In genomic region chr1:28751315-28752056, GRCh38 we compare ENCODE assay signal across 12 cellular contexts. TPM values are rescaled to one million over a fixed set of nuclear protein-coding genes. Genes with fewer than 3 reads are reported as not detected.
DNase-seq lines count a peak whose midpoint lies in the region; ATAC-seq and TF ChIP-seq lines count a peak whose summit lies in the region.
"Had no signal": no experiment of that assay in that cellular context is flagged by ENCODE, and none has a peak within 500 bp of the region (broad histone marks: within the 10 kb centered on the region; RNA-seq: fewer than 3 reads in every experiment).

No MANE protein-coding gene starts in this region.

- H3K4me3 ChIP-seq in OCI-LY7 (ENCODE audit: low read depth, low read length, poor library complexity, severe bottlenecking) (no peak overlapping the region), left lung (no peak overlapping the region)
- H3K4me3 ChIP-seq: HAP-1 had no signal

- no peak overlapping the region for H2AFZ ChIP-seq in OCI-LY7 (ENCODE audit: low read length)

- CTCF ChIA-PET in OCI-LY7 (lab: Charles Lee; ENCODE audit: unreplicated experiment) = no interaction called here

- H3K27ac Mint-ChIP-seq in naive B cell = peak overlapping the region in 4 of 6 donors; percentile 2 to 84 (median 50)
- H3K27ac Mint-ChIP-seq: activated CD4-positive, alpha-beta memory T cell treated with anti-CD3 and anti-CD28 coated beads for 36 hours had no signal

- H3K4me3 Mint-ChIP-seq in naive B cell = no peak overlapping the region
- H3K4me3 Mint-ChIP-seq: activated CD4-positive, alpha-beta memory T cell treated with anti-CD3 and anti-CD28 coated beads for 36 hours had no signal

- no peak for TF ChIP-seq CTCF in OCI-LY7 (conservative IDR thresholded peaks at IDR 0.05; ENCODE audit: low read length)
- no peak for TF ChIP-seq CTCF in left lung (IDR thresholded peaks at IDR 0.05)

- peaks cover 100% of the 10 kb centered on the region for H3K36me3 ChIP-seq in OCI-LY7 (ENCODE audit: insufficient read depth, low read length)
- peaks cover 0 to 40% of the 10 kb centered on the region in 2 donors for H3K36me3 ChIP-seq in left lung

- H3K27me3 ChIP-seq in left lung = no peaks in the 10 kb centered on the region

- no peaks in the 10 kb centered on the region for H3K27me3 Mint-ChIP-seq in naive B cell
- H3K27me3 Mint-ChIP-seq: activated CD4-positive, alpha-beta memory T cell treated with anti-CD3 and anti-CD28 coated beads for 36 hours had no signal

- ATAC-seq in naive B cell (ENCODE audit: low read depth in 2 of 2) (no peak), left lung (no peak)

- H3K79me2 ChIP-seq in OCI-LY7 (ENCODE audit: insufficient read depth, low read depth, low read length) = peaks cover 100% of the 10 kb centered on the region

- H3K4me1 Mint-ChIP-seq in naive B cell = peaks cover 25 to 48% (median 45%) of the 10 kb centered on the region in 3 donors

- H3K9me3 Mint-ChIP-seq in naive B cell = no peaks in the 10 kb centered on the region
- H3K9me3 Mint-ChIP-seq: activated CD4-positive, alpha-beta memory T cell treated with anti-CD3 and anti-CD28 coated beads for 36 hours had no signal

- POLR2A ChIA-PET in OCI-LY7 (lab: Charles Lee) = interaction anchor here (0.7 to 1.0 kb wide), 3 partner anchors 11 to 1856 kb away, joined by 3 to 4 read pairs (median 4); no protein-coding TSS in a partner anchor

- H3K4me2 ChIP-seq in OCI-LY7 (ENCODE audit: low read length) = no peak overlapping the region

- no peaks in the 10 kb centered on the region for H3K9me3 ChIP-seq in OCI-LY7 (ENCODE audit: low read length)
- H3K9me3 ChIP-seq in left lung = no peaks in the 10 kb centered on the region
- H3K9me3 ChIP-seq: HAP-1 had no signal

- DNase-seq in Caki2 (ENCODE audit: low read depth) = peak; percentile 15
- DNase-seq in OCI-LY7 (ENCODE audit: low spot score) = no peak
- peak; percentile 31 for DNase-seq in dedifferentiated amniotic fluid mesenchymal stem cell (ENCODE audit: extremely low spot score)
- DNase-seq in naive B cell = no peak
- DNase-seq in cerebellar cortex (ENCODE audit: low spot score) = no peak
- DNase-seq in NCI-H1048 (lab: John Stamatoyannopoulos, UW) = no peak
- DNase-seq in left lung = no peak
- no peak for DNase-seq in SW480 (ENCODE audit: low spot score)
- DNase-seq: activated CD4-positive, alpha-beta memory T cell treated with anti-CD3 and anti-CD28 coated beads for 36 hours; aorta; NCI-H1436 had no signal

- intact Hi-C loops in OCI-LY7 (cut with micrococcal nuclease; ENCODE audit: unreplicated experiment) (no loop called here), left lung (cut with DNase I) (no loop called here)

- TSS peak; percentile 9 for BruUV-seq in OCI-LY7 (replicated peaks; lab: Mats Ljungman, UMichigan)

- H3K9me2 ChIP-seq in OCI-LY7 (ENCODE audit: insufficient read depth, low read length) = no peaks in the 10 kb centered on the region

- H3K4me1 ChIP-seq in OCI-LY7 (ENCODE audit: insufficient read depth, low read length, poor library complexity, severe bottlenecking) (peaks cover 25% of the 10 kb centered on the region), left lung (peaks cover 55 to 100% of the 10 kb centered on the region in 2 donors)

- no peak overlapping the region for H3K27ac ChIP-seq in OCI-LY7 (ENCODE audit: low read depth, low read length, poor library complexity, severe bottlenecking)
- H3K27ac ChIP-seq in left lung = no peak overlapping the region

- peaks cover 9 to 15% of the 10 kb centered on the region in 2 donors for H3K36me3 Mint-ChIP-seq in naive B cell

- H4K20me1 ChIP-seq in OCI-LY7 (ENCODE audit: insufficient read depth, low read length) = peaks cover 48% of the 10 kb centered on the region

- in situ Hi-C loops in Caki2 (cut with HindIII; ENCODE audit: low pct_unique_long_range_greater_than_20kb, low sequenced_read_pairs) = no loop called here

RNA-seq across cellular contexts. Expression of gene YTHDF2, which starts 14.7 kb away (rescaled TPM):
- total RNA-seq in Caki2 (2014; rRNA removed; shearing (Covaris generic); ENCODE audit: low replicate concordance) = 43.8 and 52.2 TPM in 2 replicates
- 46.6 and 57.9 TPM in 2 replicates for total RNA-seq in OCI-LY7 (2014; rRNA removed; shearing (Covaris generic))
- 82.6 and 83.6 TPM in 2 replicates for total RNA-seq in OCI-LY7 (2022)
- 100 to 1,000 TPM; 114 to 195 (median 133) TPM for polyA plus RNA-seq in naive B cell (ENCODE audit: low read depth in 6 of 6)
- 10 to 100 TPM; 60.4 to 67.5 TPM for total RNA-seq in left lung

Comparison
In these comparisons a context has a peak if more than half of its experiments do, and no peak if none do; other contexts are left out.
1. DNase-seq: peak in Caki2 (single experiment) and dedifferentiated amniotic fluid mesenchymal stem cell (single experiment); none in OCI-LY7 (single experiment), naive B cell (single experiment), cerebellar cortex (single experiment), NCI-H1048 (single experiment), left lung (0 of 2) and SW480 (single experiment).